ENCODE assay signal across 13 cellular contexts in the genomic region with DNA sequence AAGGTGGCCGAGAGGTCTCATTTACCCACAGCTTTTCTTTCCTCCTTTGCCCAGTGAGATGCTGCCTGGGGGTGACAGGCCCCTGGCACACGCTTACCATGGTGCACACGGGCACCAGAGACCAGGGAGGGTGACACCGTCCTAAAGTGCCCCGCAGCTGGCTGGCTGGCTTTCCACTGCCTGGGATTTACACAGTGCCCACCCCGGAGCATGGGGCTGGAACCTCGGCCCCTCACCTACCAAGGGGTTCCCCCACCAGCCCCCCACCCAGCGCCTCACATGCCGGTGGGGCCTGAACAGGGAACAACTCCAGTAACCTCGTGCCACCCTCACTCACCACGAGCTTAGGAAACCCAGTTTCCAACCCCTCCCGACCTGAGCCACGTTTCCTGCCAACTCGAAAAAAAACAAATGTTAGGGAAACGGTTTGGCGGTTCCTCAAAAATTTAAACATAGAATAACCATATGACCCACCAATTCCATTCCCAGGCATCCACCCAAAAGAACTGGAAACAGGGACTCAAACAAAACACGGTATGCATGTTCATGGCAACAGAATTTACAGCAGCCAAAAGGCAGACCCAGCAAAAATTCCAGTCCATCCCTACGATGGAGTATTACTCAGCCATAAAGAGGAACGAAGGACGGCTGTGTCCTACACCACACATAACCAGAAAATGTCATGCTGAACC.
A peak's percentile ranks its signal among the peaks of the same experiment; 100 is the strongest.
DNase-seq lines count a peak whose midpoint lies in the region; ATAC-seq, FAIRE-seq and TF ChIP-seq lines count a peak whose summit lies in the region.
"Had no signal": no experiment of that assay in that cellular context is flagged by ENCODE, and none has a peak within 500 bp of the region (broad histone marks: within the 10 kb centered on the region; RNA-seq: fewer than 3 reads in every experiment).

No MANE protein-coding gene starts in this region.

- peaks cover 65% of the 10 kb centered on the region for H3K4me1 Mint-ChIP-seq in astrocyte (ENCODE audit: low read depth, unreplicated experiment)

- H3K9me3 Mint-ChIP-seq in astrocyte (ENCODE audit: unreplicated experiment): no peaks in the 10 kb centered on the region
- H3K9me3 Mint-ChIP-seq: activated naive CD4-positive, alpha-beta T cell treated with anti-CD3 and anti-CD28 coated beads, Interleukin-2, amount 50 U/mL, for 72 hours had no signal

- FAIRE-seq in GM12891 (lab: Jason Lieb, UNC): peak; percentile 90
- peak; percentile 50 for FAIRE-seq in astrocyte (lab: Jason Lieb, UNC)
- FAIRE-seq in urothelium cell line (lab: Jason Lieb, UNC): no peak
- FAIRE-seq: islet of Langerhans, TTC549 had no signal

- ATAC-seq in left cardiac atrium: peak; percentile 0 to 1
- no peak for ATAC-seq in sciatic nerve
- ATAC-seq: activated naive CD4-positive, alpha-beta T cell treated with anti-CD3 and anti-CD28 coated beads, Interleukin-2, amount 50 U/mL, for 72 hours had no signal

- DNase-seq in GM12891 (ENCODE audit: insufficient read length, low spot score) (no peak), astrocyte (ENCODE audit: low read depth) (peak; percentile 81), left cardiac atrium (no peak), sciatic nerve (ENCODE audit: low spot score) (no peak), retina (no peak), urothelium cell line (ENCODE audit: low spot score) (no peak), HuH-7.5 (ENCODE audit: low spot score) (no peak)
- DNase-seq: NCI-H2107; stimulated activated CD4-positive, alpha-beta T cell treated with anti-CD3 and anti-CD28 coated beads, Interleukin-4, amount 100 ng/mL, for 4 hours had no signal

- H3K27me3 Mint-ChIP-seq in astrocyte (ENCODE audit: low read depth, unreplicated experiment): no peaks in the 10 kb centered on the region

- no peak overlapping the region for H2AFZ ChIP-seq in astrocyte (ENCODE audit: low read depth, low read length)

- intact Hi-C loops in left cardiac atrium (cut with DNase I) (no loop called here), sciatic nerve (cut with DNase I) (no loop called here)

- TF ChIP-seq POLR2A in GM12891 (IDR thresholded peaks at IDR 0.05; ENCODE audit: low read depth, low read length): no peak

- peaks cover 100% of the 10 kb centered on the region for H4K20me1 ChIP-seq in astrocyte (ENCODE audit: insufficient read depth, low read length)

- H3K4me3 Mint-ChIP-seq in astrocyte (ENCODE audit: unreplicated experiment): no peak overlapping the region

- H3K36me3 ChIP-seq in astrocyte (ENCODE audit: insufficient read depth, low read length): peaks cover 3% of the 10 kb centered on the region

- peaks cover 17% of the 10 kb centered on the region for H3K36me3 Mint-ChIP-seq in astrocyte (ENCODE audit: low read depth, unreplicated experiment)
- H3K36me3 Mint-ChIP-seq: activated naive CD4-positive, alpha-beta T cell treated with anti-CD3 and anti-CD28 coated beads, Interleukin-2, amount 50 U/mL, for 72 hours had no signal

- peak overlapping the region; percentile 68 for H3K9ac ChIP-seq in astrocyte (ENCODE audit: low read length)

- peaks cover 50% of the 10 kb centered on the region for H3K4me1 ChIP-seq in astrocyte (ENCODE audit: insufficient read depth, low read length)

- peak overlapping the region; percentile 83 for H3K27ac ChIP-seq in astrocyte (ENCODE audit: low read depth, low read length)
- H3K27ac ChIP-seq in skin epidermis: peak overlapping the region in 17 of 21 experiments; percentile 4 to 72 (median 55)

- no peaks in the 10 kb centered on the region for H3K9me3 ChIP-seq in astrocyte (ENCODE audit: insufficient read depth, low read depth, low read length)

- H3K4me3 ChIP-seq in astrocyte (ENCODE audit: insufficient read depth, low read depth, low read length) (no peak overlapping the region), skin epidermis (no peak overlapping the region)

- peak overlapping the region; percentile 67 for H3K4me2 ChIP-seq in astrocyte (ENCODE audit: low read length)

- no peaks in the 10 kb centered on the region for H3K27me3 ChIP-seq in astrocyte (ENCODE audit: insufficient read depth, low read length)

- H3K79me2 ChIP-seq in astrocyte (ENCODE audit: insufficient read depth, low read length): peaks cover 99% of the 10 kb centered on the region

- peak overlapping the region; percentile 95 for H3K27ac Mint-ChIP-seq in astrocyte (ENCODE audit: unreplicated experiment)

- TF ChIP-seq CTCF in astrocyte (IDR thresholded peaks at IDR 0.05; ENCODE audit: insufficient read depth, low read depth, low read length): no peak

TF ChIP-seq in GM12891, 5 proteins besides CTCF, POLR2A, EP300 and RAD21:
- TF ChIP-seq SPI1 (IDR thresholded peaks at IDR 0.05; ENCODE audit: low read depth, low read length) (no peak), PAX5 (IDR thresholded peaks at IDR 0.05; ENCODE audit: insufficient read depth, low read length, severe bottlenecking) (no peak), POLR2AphosphoS5 (IDR thresholded peaks at IDR 0.05; ENCODE audit: low read depth, low read length) (no peak), TAF1 (IDR thresholded peaks at IDR 0.05; ENCODE audit: low read depth, low read length) (no peak), POU2F2 (IDR thresholded peaks at IDR 0.05; ENCODE audit: low read depth, low read length) (no peak)
